8 cellular contexts compared by ENCODE assay signal in the genomic region with DNA sequence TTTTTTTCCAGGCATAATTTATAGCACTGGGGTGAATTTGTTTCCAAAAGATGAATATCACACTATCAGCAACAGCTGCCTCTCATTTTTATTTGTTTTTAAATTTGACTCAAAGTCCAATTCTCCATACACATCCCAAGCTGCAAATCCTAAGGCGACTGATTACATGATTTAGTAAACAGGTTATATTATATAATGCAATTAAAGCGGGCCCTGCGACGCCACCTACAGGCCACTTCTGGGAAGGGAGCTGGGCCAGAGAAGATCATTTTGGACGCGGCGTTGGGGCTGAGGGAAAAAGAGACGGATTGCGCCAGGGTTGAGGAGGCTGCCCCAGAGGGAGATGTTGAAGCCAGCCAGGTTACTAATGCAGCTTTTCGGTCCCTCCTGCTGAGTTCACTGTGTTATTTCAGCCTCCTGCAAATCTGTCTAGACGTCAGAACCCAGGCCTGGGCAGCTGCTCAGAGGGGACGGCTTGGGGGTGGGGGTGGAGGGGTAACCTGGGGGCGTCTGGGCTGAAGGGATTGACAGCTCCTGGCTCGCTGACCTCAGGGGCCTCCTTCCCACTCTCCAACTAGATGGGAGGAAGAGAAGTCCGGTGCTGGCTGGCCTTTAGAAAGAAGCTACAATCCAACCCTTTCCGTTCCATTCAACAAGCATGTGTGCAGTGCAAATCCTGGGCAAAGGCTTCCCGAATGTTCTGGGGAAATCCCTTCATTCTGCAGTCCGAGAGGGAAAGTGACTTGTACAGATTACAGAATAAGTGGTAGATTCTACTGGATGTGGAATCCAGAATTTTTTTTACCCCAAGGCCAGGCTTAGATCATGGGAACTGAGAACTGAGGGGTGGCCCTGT.
DNase-seq lines count a peak whose midpoint lies in the region; ATAC-seq and TF ChIP-seq lines count a peak whose summit lies in the region.

No MANE protein-coding gene starts in this region.

- H3K4me1 Mint-ChIP-seq in activated CD8-positive, alpha-beta T cell treated with anti-CD3 and anti-CD28 coated beads for 36 hours (ENCODE audit: low read depth), result no peaks in the 10 kb centered on the region

- intact Hi-C loops in activated CD8-positive, alpha-beta T cell treated with anti-CD3 and anti-CD28 coated beads for 36 hours (cut with micrococcal nuclease), result loop anchor here (5.0 to 10.0 kb wide), 2 partner anchors 181 to 384 kb away; a partner anchor contains a TSS
- intact Hi-C loops in testis (cut with DNase I; ENCODE audit: low total_unique reads), result no loop called here

- H3K27ac Mint-ChIP-seq in activated CD8-positive, alpha-beta T cell treated with anti-CD3 and anti-CD28 coated beads for 36 hours, result no peak overlapping the region

- H3K27me3 Mint-ChIP-seq in activated CD8-positive, alpha-beta T cell treated with anti-CD3 and anti-CD28 coated beads for 36 hours, result peaks cover 5% of the 10 kb centered on the region

- POLR2A ChIA-PET in activated CD8-positive, alpha-beta T cell treated with anti-CD3 and anti-CD28 coated beads for 36 hours (lab: Charles Lee), result no interaction called here

- no peaks in the 10 kb centered on the region for H3K27me3 ChIP-seq in testis

- TF ChIP-seq POLR2A in erythroblast (IDR thresholded peaks at IDR 0.05; ENCODE audit: low read length) (no peak), testis (IDR thresholded peaks at IDR 0.05) (no peak)

- peaks cover 42% of the 10 kb centered on the region for H3K4me1 ChIP-seq in testis

- peak; percentile 85 for TF ChIP-seq CTCF in activated CD8-positive, alpha-beta T cell treated with anti-CD3 and anti-CD28 coated beads for 36 hours (IDR thresholded peaks at IDR 0.05)
- TF ChIP-seq CTCF in testis (IDR thresholded peaks at IDR 0.05), result peak; percentile 92 to 94 (median 94)

- no peaks in the 10 kb centered on the region for H3K9me3 ChIP-seq in testis

- H3K4me3 ChIP-seq in testis, result no peak overlapping the region

- no peaks in the 10 kb centered on the region for H3K9me3 Mint-ChIP-seq in activated CD8-positive, alpha-beta T cell treated with anti-CD3 and anti-CD28 coated beads for 36 hours

- WGBS in testis, 2 donors, result 24 to 35% methylated on average over 16 to 18 of the region's 18 CpGs

- no peaks in the 10 kb centered on the region for H3K36me3 Mint-ChIP-seq in activated CD8-positive, alpha-beta T cell treated with anti-CD3 and anti-CD28 coated beads for 36 hours (ENCODE audit: low read depth)

- ATAC-seq in activated CD8-positive, alpha-beta T cell treated with anti-CD3 and anti-CD28 coated beads for 36 hours, result peak; percentile 61
- no peak for ATAC-seq in HG02970 (IDR thresholded peaks at IDR 0.05; ENCODE audit: low FRiP score, unreplicated experiment)

- no peak overlapping the region for H3K4me3 Mint-ChIP-seq in activated CD8-positive, alpha-beta T cell treated with anti-CD3 and anti-CD28 coated beads for 36 hours

- DNase-seq in Ammon's horn (ENCODE audit: low spot score) (peak; percentile 69), GM19238 (ENCODE audit: insufficient read length, low spot score) (peak; percentile 44), NCI-H2227 treated with DMSO at 0.1 percent for 48 hours (lab: John Stamatoyannopoulos, UW) (peak; percentile 37), erythroblast (lab: John Stamatoyannopoulos, UW) (peak; percentile 25 to 48), mucosa of gallbladder (ENCODE audit: low spot score) (peak; percentile 73), testis (peak; percentile 90)
- peak; percentile 69 for DNase-seq in activated CD8-positive, alpha-beta T cell treated with anti-CD3 and anti-CD28 coated beads for 36 hours

- CTCF ChIA-PET in activated CD8-positive, alpha-beta T cell treated with anti-CD3 and anti-CD28 coated beads for 36 hours (lab: Charles Lee), result interaction anchor here (0.6 to 4.3 kb wide), 30 partner anchors 8 to 396 kb away, joined by 3 to 34 read pairs (median 4); a partner anchor contains a TSS

- H3K27ac ChIP-seq in testis, result peak overlapping the region; percentile 35 to 73

- no peaks in the 10 kb centered on the region for H3K36me3 ChIP-seq in testis (ENCODE audit: low read depth, missing control alignments)

Comparison
In these comparisons a context has a peak if more than half of its experiments do, and no peak if none do; other contexts are left out.
1. DNase-seq: peak in every context shown above with its lines; median percentile 90 in testis; 73 in mucosa of gallbladder; 69 in Ammon's horn; 69 in activated CD8-positive, alpha-beta T cell treated with anti-CD3 and anti-CD28 coated beads for 36 hours; 44 in GM19238; 37 in NCI-H2227 treated with DMSO at 0.1 percent for 48 hours; 36 in erythroblast.